Comparison of ENCODE assay signal across 1 cellular context in genomic region chr7:79420464-79420863, GRCh38.
A peak's percentile ranks its signal among the peaks of the same experiment; 100 is the strongest.
TF ChIP-seq lines count a peak whose summit lies in the region.

No MANE protein-coding gene starts in this region.

TF ChIP-seq in HepG2, 621 proteins besides CTCF, POLR2A, EP300 and RAD21 (continued from another document):
- TF ChIP-seq ZNF609 (CRISPR knock-in tag; IDR thresholded peaks at IDR 0.05; ENCODE audit: borderline replicate concordance), result no peak
- TF ChIP-seq ZNF275 (CRISPR knock-in tag; IDR thresholded peaks at IDR 0.05; ENCODE audit: borderline replicate concordance), result no peak
- TF ChIP-seq TFE3 (CRISPR knock-in tag; IDR thresholded peaks at IDR 0.05), result no peak
- TF ChIP-seq BCL3 (CRISPR knock-in tag; IDR thresholded peaks at IDR 0.05), result no peak
- no peak for TF ChIP-seq FOXO4 (CRISPR knock-in tag; conservative IDR thresholded peaks at IDR 0.05)
- peak in 1 of 2 experiments; percentile 31; a peak in 1 of 4 replicates for TF ChIP-seq ATF4 (CRISPR knock-in tag; IDR thresholded peaks at IDR 0.05)
- peak; percentile 59; the same call in 1 of the 2 replicates for TF ChIP-seq CEBPB (IDR thresholded peaks at IDR 0.05; ENCODE audit: borderline replicate concordance, low read depth, low read length)
